ENCODE assay signal across 24 cellular contexts in genomic region chr4:86530183-86530582, GRCh38.
A peak's percentile ranks its signal among the peaks of the same experiment; 100 is the strongest.
DNase-seq lines count a peak whose midpoint lies in the region; ATAC-seq and TF ChIP-seq lines count a peak whose summit lies in the region.
"Had no signal": no experiment of that assay in that cellular context is flagged by ENCODE, and none has a peak within 500 bp of the region (broad histone marks: within the 10 kb centered on the region; RNA-seq: fewer than 3 reads in every experiment).

No MANE protein-coding gene starts in this region.

- H3K9me3 ChIP-seq in HAP-1 (no peaks in the 10 kb centered on the region), right atrium auricular region (no peaks in the 10 kb centered on the region)
- H3K9me3 ChIP-seq in CD4-positive, alpha-beta T cell (ENCODE audit: control insufficient read depth, low read length): no peaks in the 10 kb centered on the region
- H3K9me3 ChIP-seq: BLaER1, esophagus muscularis mucosa, right lobe of liver had no signal

- intact Hi-C loops in CD4-positive, alpha-beta T cell (cut with DNase I, micrococcal nuclease): no loop called here

- H3K27me3 ChIP-seq in HAP-1 (ENCODE audit: low read depth) (no peaks in the 10 kb centered on the region), right atrium auricular region (no peaks in the 10 kb centered on the region)
- H3K27me3 ChIP-seq in CD4-positive, alpha-beta T cell (ENCODE audit: control insufficient read depth, insufficient read depth, low read length): no peaks in the 10 kb centered on the region
- H3K27me3 ChIP-seq: BLaER1, esophagus muscularis mucosa, right lobe of liver had no signal

- CTCF ChIA-PET in CD4-positive, alpha-beta T cell (lab: Charles Lee): interaction anchor here (0.7 kb wide), 1 partner anchor 1260 kb away, joined by 4 read pairs; no protein-coding TSS in a partner anchor

- no peak overlapping the region for H3K27ac Mint-ChIP-seq in CD4-positive, alpha-beta T cell
- H3K27ac Mint-ChIP-seq: activated naive CD4-positive, alpha-beta T cell treated with anti-CD3 and anti-CD28 coated beads for 36 hours; H9; naive thymus-derived CD4-positive, alpha-beta T cell; T-helper 1 cell treated with Interleukin-12 subunit alpha and Interleukin-12 subunit beta and Interleukin-4 antibody, amounts not matched to agents 30 μg/mL and 1 μg/mL, for 36 hours had no signal

- H3K4me3 Mint-ChIP-seq in CD4-positive, alpha-beta T cell: no peak overlapping the region
- H3K4me3 Mint-ChIP-seq: activated naive CD4-positive, alpha-beta T cell treated with anti-CD3 and anti-CD28 coated beads for 36 hours; central memory CD8-positive, alpha-beta T cell; H9; naive thymus-derived CD4-positive, alpha-beta T cell; T-helper 1 cell treated with Interleukin-12 subunit alpha and Interleukin-12 subunit beta and Interleukin-4 antibody, amounts not matched to agents 30 μg/mL and 1 μg/mL, for 36 hours had no signal

- H3K9me3 Mint-ChIP-seq in CD4-positive, alpha-beta T cell: no peaks in the 10 kb centered on the region
- H3K9me3 Mint-ChIP-seq: activated naive CD4-positive, alpha-beta T cell treated with anti-CD3 and anti-CD28 coated beads for 36 hours; central memory CD8-positive, alpha-beta T cell; H9; naive thymus-derived CD4-positive, alpha-beta T cell; T-helper 1 cell treated with Interleukin-12 subunit alpha and Interleukin-12 subunit beta and Interleukin-4 antibody, amounts not matched to agents 30 μg/mL and 1 μg/mL, for 36 hours had no signal

- H3K4me3 ChIP-seq in HAP-1 (no peak overlapping the region), right atrium auricular region (no peak overlapping the region)
- H3K4me3 ChIP-seq: BLaER1, esophagus muscularis mucosa, right lobe of liver had no signal

- no peaks in the 10 kb centered on the region for H3K36me3 Mint-ChIP-seq in CD4-positive, alpha-beta T cell (ENCODE audit: low read depth)
- H3K36me3 Mint-ChIP-seq: naive thymus-derived CD4-positive, alpha-beta T cell had no signal

- no peak for TF ChIP-seq CTCF in right atrium auricular region (IDR thresholded peaks at IDR 0.05)
- TF ChIP-seq CTCF in CD4-positive, alpha-beta T cell (IDR thresholded peaks at IDR 0.05): no peak

- H3K4me1 Mint-ChIP-seq in CD4-positive, alpha-beta T cell (ENCODE audit: low read depth): no peaks in the 10 kb centered on the region
- H3K4me1 Mint-ChIP-seq: central memory CD8-positive, alpha-beta T cell; naive thymus-derived CD4-positive, alpha-beta T cell had no signal

- DNase-seq in HAP-1 (ENCODE audit: low spot score in 2 of 2) (no peak), right atrium auricular region (ENCODE audit: low spot score) (no peak)
- no peak for DNase-seq in CD4-positive, alpha-beta T cell
- DNase-seq: activated CD4-positive, alpha-beta T cell treated with anti-CD3 and anti-CD28 coated beads, Interleukin-2, amount 50 U/mL, for 4 hours; activated naive CD4-positive, alpha-beta T cell treated with anti-CD3 and anti-CD28 coated beads for 36 hours; anterior cingulate cortex; Calu3; H9; mesendoderm; naive thymus-derived CD4-positive, alpha-beta T cell; NCI-H2171; NCI-H774; right lobe of liver; stimulated activated CD4-positive, alpha-beta T cell treated with anti-CD3 and anti-CD28 coated beads, Interleukin-15, amount 100 ng/mL, for 24 hours had no signal

- no peak overlapping the region for H3K27ac ChIP-seq in right atrium auricular region
- no peak overlapping the region for H3K27ac ChIP-seq in CD4-positive, alpha-beta T cell (ENCODE audit: low read depth, low read length)
- H3K27ac ChIP-seq: BLaER1, esophagus muscularis mucosa, right lobe of liver, VCaP had no signal

- H3K4me1 ChIP-seq in HAP-1: no peaks in the 10 kb centered on the region; the same call in 1 of the 2 replicates
- no peaks in the 10 kb centered on the region for H3K4me1 ChIP-seq in right atrium auricular region
- H3K4me1 ChIP-seq: esophagus muscularis mucosa, right lobe of liver had no signal

- peaks cover 11% of the 10 kb centered on the region for H3K27me3 Mint-ChIP-seq in CD4-positive, alpha-beta T cell
- H3K27me3 Mint-ChIP-seq: central memory CD8-positive, alpha-beta T cell had no signal

- in situ Hi-C loops in HAP-1 (cut with MboI; ENCODE audit: low sequenced_read_pairs): no loop called here

- H3K36me3 ChIP-seq in HAP-1 (replicated peaks) (no peaks in the 10 kb centered on the region), right atrium auricular region (no peaks in the 10 kb centered on the region)
- H3K36me3 ChIP-seq: BLaER1, esophagus muscularis mucosa, right lobe of liver had no signal

- ATAC-seq in GM18517 (IDR thresholded peaks at IDR 0.05; ENCODE audit: unreplicated experiment): peak; percentile 74
- ATAC-seq in GM21381 (IDR thresholded peaks at IDR 0.05; ENCODE audit: unreplicated experiment): peak; percentile 61
- peak; percentile 51 for ATAC-seq in HG02884 (IDR thresholded peaks at IDR 0.05; ENCODE audit: unreplicated experiment)
- peak; percentile 66 for ATAC-seq in HG03457 (IDR thresholded peaks at IDR 0.05; ENCODE audit: unreplicated experiment)
- ATAC-seq in GM21360 (IDR thresholded peaks at IDR 0.05; ENCODE audit: unreplicated experiment): no peak
- no peak for ATAC-seq in CD4-positive, alpha-beta T cell (ENCODE audit: poor library complexity)
- ATAC-seq: naive thymus-derived CD4-positive, alpha-beta T cell; right lobe of liver had no signal

- POLR2A ChIA-PET in CD4-positive, alpha-beta T cell (lab: Charles Lee): no interaction called here

Comparison
In these comparisons a context has a peak if more than half of its experiments do, and no peak if none do; other contexts are left out.
1. ATAC-seq: peak in GM18517 (single experiment), GM21381 (single experiment), HG02884 (single experiment) and HG03457 (single experiment); none in GM21360 (single experiment) and CD4-positive, alpha-beta T cell (single experiment).